1 cellular context compared by ENCODE assay signal in the genomic region with DNA sequence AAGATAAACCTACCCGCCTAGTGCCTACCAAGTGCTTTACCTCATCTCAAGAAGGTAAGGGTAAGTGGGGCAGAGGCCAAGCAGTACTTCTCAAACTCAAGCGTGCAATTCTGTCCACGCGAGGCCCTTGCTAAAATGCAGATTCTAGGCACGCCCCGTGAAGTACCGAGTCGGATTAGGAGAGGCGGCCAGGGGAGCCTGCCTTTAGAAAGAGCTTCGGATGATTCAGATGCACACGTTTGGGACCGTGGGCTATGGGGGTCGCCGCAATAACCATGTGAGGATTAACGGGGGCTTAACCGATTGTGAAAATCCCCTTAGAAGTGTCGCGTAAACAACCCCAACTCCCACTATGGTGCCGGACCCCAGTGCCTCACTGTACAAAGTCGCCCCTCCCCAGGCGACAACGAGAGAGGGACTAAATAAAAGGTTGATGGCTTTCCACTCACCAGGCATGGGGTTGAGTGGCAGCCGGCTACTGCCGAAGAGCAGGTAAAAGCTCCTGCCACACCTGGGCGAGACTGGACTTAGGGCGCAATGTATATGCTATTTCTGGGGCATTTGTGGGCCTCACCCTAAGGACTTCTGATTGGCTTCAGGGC.
A peak's percentile ranks its signal among the peaks of the same experiment; 100 is the strongest.
TF ChIP-seq lines count a peak whose summit lies in the region.

No MANE protein-coding gene starts in this region.

TF ChIP-seq in HepG2, 621 proteins besides CTCF, POLR2A, EP300 and RAD21 (continued from another document and continues in another):
- TF ChIP-seq, protein P1, sequence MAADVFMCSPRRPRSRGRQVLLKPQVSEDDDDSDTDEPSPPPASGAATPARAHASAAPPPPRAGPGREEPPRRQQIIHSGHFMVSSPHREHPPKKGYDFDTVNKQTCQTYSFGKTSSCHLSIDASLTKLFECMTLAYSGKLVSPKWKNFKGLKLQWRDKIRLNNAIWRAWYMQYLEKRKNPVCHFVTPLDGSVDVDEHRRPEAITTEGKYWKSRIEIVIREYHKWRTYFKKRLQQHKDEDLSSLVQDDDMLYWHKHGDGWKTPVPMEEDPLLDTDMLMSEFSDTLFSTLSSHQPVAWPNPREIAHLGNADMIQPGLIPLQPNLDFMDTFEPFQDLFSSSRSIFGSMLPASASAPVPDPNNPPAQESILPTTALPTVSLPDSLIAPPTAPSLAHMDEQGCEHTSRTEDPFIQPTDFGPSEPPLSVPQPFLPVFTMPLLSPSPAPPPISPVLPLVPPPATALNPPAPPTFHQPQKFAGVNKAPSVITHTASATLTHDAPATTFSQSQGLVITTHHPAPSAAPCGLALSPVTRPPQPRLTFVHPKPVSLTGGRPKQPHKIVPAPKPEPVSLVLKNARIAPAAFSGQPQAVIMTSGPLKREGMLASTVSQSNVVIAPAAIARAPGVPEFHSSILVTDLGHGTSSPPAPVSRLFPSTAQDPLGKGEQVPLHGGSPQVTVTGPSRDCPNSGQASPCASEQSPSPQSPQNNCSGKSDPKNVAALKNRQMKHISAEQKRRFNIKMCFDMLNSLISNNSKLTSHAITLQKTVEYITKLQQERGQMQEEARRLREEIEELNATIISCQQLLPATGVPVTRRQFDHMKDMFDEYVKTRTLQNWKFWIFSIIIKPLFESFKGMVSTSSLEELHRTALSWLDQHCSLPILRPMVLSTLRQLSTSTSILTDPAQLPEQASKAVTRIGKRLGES (CRISPR knock-in tag; IDR thresholded peaks at IDR 0.05; ENCODE audit: borderline replicate concordance): no peak
- TF ChIP-seq NFKBIZ (CRISPR knock-in tag; IDR thresholded peaks at IDR 0.05) (peak; percentile 8; the same call in 1 of the 2 replicates), ZNF33B (CRISPR knock-in tag; IDR thresholded peaks at IDR 0.05) (no peak), HDAC6 (IDR thresholded peaks at IDR 0.05; ENCODE audit: low read depth, low read length) (no peak), XRCC5 (optimal IDR thresholded peaks at IDR 0.05; ENCODE audit: low read length) (peak; percentile 10), TBX3 (IDR thresholded peaks at IDR 0.05; ENCODE audit: borderline replicate concordance) (no peak), ZBTB7A (CRISPR knock-in tag; IDR thresholded peaks at IDR 0.05) (no peak), FOXA3 (CRISPR knock-in tag; IDR thresholded peaks at IDR 0.05) (no peak; the same call in none of the 2 replicates), ZNF557 (CRISPR knock-in tag; IDR thresholded peaks at IDR 0.05) (no peak), RAD51 (IDR thresholded peaks at IDR 0.05; ENCODE audit: borderline replicate concordance) (no peak), ZNF274 (CRISPR knock-in tag; IDR thresholded peaks at IDR 0.05) (peak; percentile 60; the same call in 1 of the 2 replicates), RFX1 (IDR thresholded peaks at IDR 0.05) (no peak), CENPT (CRISPR knock-in tag; IDR thresholded peaks at IDR 0.05; ENCODE audit: low read depth) (no peak), BRD4 (CRISPR knock-in tag; IDR thresholded peaks at IDR 0.05) (no peak), FOXC1 (CRISPR knock-in tag; IDR thresholded peaks at IDR 0.05; ENCODE audit: borderline replicate concordance) (0 out of 2 replicates have a peak, but pooled peaks have one; percentile 68), SCMH1 (CRISPR knock-in tag; IDR thresholded peaks at IDR 0.05; ENCODE audit: borderline replicate concordance) (no peak), ZNF44 (CRISPR knock-in tag; IDR thresholded peaks at IDR 0.05) (no peak), HHEX (CRISPR knock-in tag; IDR thresholded peaks at IDR 0.05) (no peak; the same call in 1 of the 2 replicates), NFIB (CRISPR knock-in tag; IDR thresholded peaks at IDR 0.05; ENCODE audit: borderline replicate concordance) (no peak), HCFC1 (IDR thresholded peaks at IDR 0.05; ENCODE audit: low read depth, low read length) (no peak), ARNT2 (CRISPR knock-in tag; IDR thresholded peaks at IDR 0.05; ENCODE audit: low read depth) (peak; percentile 71; the same call in 1 of the 2 replicates), SRY (CRISPR knock-in tag; IDR thresholded peaks at IDR 0.05) (peak; percentile 92), ZNF547 (CRISPR knock-in tag; IDR thresholded peaks at IDR 0.05) (no peak), PCBP2 (optimal IDR thresholded peaks at IDR 0.05; ENCODE audit: low read depth, low read length, poor library complexity, severe bottlenecking) (no peak), ZNF354B (CRISPR knock-in tag; IDR thresholded peaks at IDR 0.05) (no peak), ZNF224 (CRISPR knock-in tag; IDR thresholded peaks at IDR 0.05) (peak; percentile 75; the same call in 1 of the 2 replicates), ZNF788 (CRISPR knock-in tag; IDR thresholded peaks at IDR 0.05; ENCODE audit: borderline replicate concordance) (peak; percentile 36; the same call in 1 of the 2 replicates), BCL6 (CRISPR knock-in tag; IDR thresholded peaks at IDR 0.05) (peak; percentile 35; the same call in 1 of the 2 replicates)
- TF ChIP-seq, protein P2, sequence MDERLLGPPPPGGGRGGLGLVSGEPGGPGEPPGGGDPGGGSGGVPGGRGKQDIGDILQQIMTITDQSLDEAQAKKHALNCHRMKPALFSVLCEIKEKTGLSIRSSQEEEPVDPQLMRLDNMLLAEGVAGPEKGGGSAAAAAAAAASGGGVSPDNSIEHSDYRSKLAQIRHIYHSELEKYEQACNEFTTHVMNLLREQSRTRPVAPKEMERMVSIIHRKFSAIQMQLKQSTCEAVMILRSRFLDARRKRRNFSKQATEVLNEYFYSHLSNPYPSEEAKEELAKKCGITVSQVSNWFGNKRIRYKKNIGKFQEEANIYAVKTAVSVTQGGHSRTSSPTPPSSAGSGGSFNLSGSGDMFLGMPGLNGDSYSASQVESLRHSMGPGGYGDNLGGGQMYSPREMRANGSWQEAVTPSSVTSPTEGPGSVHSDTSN (CRISPR knock-in tag; IDR thresholded peaks at IDR 0.05): no peak
- TF ChIP-seq, protein P3, sequence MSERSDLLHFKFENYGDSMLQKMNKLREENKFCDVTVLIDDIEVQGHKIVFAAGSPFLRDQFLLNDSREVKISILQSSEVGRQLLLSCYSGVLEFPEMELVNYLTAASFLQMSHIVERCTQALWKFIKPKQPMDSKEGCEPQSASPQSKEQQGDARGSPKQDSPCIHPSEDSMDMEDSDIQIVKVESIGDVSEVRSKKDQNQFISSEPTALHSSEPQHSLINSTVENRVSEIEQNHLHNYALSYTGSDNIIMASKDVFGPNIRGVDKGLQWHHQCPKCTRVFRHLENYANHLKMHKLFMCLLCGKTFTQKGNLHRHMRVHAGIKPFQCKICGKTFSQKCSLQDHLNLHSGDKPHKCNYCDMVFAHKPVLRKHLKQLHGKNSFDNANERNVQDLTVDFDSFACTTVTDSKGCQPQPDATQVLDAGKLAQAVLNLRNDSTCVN (CRISPR knock-in tag; IDR thresholded peaks at IDR 0.05; ENCODE audit: borderline replicate concordance): no peak
- TF ChIP-seq, protein P4, sequence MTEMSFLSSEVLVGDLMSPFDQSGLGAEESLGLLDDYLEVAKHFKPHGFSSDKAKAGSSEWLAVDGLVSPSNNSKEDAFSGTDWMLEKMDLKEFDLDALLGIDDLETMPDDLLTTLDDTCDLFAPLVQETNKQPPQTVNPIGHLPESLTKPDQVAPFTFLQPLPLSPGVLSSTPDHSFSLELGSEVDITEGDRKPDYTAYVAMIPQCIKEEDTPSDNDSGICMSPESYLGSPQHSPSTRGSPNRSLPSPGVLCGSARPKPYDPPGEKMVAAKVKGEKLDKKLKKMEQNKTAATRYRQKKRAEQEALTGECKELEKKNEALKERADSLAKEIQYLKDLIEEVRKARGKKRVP (CRISPR knock-in tag; IDR thresholded peaks at IDR 0.05): no peak
- TF ChIP-seq, protein P5, sequence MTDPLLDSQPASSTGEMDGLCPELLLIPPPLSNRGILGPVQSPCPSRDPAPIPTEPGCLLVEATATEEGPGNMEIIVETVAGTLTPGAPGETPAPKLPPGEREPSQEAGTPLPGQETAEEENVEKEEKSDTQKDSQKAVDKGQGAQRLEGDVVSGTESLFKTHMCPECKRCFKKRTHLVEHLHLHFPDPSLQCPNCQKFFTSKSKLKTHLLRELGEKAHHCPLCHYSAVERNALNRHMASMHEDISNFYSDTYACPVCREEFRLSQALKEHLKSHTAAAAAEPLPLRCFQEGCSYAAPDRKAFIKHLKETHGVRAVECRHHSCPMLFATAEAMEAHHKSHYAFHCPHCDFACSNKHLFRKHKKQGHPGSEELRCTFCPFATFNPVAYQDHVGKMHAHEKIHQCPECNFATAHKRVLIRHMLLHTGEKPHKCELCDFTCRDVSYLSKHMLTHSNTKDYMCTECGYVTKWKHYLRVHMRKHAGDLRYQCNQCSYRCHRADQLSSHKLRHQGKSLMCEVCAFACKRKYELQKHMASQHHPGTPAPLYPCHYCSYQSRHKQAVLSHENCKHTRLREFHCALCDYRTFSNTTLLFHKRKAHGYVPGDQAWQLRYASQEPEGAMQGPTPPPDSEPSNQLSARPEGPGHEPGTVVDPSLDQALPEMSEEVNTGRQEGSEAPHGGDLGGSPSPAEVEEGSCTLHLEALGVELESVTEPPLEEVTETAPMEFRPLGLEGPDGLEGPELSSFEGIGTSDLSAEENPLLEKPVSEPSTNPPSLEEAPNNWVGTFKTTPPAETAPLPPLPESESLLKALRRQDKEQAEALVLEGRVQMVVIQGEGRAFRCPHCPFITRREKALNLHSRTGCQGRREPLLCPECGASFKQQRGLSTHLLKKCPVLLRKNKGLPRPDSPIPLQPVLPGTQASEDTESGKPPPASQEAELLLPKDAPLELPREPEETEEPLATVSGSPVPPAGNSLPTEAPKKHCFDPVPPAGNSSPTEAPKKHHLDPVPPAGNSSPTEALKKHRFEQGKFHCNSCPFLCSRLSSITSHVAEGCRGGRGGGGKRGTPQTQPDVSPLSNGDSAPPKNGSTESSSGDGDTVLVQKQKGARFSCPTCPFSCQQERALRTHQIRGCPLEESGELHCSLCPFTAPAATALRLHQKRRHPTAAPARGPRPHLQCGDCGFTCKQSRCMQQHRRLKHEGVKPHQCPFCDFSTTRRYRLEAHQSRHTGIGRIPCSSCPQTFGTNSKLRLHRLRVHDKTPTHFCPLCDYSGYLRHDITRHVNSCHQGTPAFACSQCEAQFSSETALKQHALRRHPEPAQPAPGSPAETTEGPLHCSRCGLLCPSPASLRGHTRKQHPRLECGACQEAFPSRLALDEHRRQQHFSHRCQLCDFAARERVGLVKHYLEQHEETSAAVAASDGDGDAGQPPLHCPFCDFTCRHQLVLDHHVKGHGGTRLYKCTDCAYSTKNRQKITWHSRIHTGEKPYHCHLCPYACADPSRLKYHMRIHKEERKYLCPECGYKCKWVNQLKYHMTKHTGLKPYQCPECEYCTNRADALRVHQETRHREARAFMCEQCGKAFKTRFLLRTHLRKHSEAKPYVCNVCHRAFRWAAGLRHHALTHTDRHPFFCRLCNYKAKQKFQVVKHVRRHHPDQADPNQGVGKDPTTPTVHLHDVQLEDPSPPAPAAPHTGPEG (CRISPR knock-in tag; IDR thresholded peaks at IDR 0.05): no peak
- TF ChIP-seq, protein P6, sequence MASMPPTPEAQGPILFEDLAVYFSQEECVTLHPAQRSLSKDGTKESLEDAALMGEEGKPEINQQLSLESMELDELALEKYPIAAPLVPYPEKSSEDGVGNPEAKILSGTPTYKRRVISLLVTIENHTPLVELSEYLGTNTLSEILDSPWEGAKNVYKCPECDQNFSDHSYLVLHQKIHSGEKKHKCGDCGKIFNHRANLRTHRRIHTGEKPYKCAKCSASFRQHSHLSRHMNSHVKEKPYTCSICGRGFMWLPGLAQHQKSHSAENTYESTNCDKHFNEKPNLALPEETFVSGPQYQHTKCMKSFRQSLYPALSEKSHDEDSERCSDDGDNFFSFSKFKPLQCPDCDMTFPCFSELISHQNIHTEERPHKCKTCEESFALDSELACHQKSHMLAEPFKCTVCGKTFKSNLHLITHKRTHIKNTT (CRISPR knock-in tag; IDR thresholded peaks at IDR 0.05): no peak
- TF ChIP-seq, protein P7, sequence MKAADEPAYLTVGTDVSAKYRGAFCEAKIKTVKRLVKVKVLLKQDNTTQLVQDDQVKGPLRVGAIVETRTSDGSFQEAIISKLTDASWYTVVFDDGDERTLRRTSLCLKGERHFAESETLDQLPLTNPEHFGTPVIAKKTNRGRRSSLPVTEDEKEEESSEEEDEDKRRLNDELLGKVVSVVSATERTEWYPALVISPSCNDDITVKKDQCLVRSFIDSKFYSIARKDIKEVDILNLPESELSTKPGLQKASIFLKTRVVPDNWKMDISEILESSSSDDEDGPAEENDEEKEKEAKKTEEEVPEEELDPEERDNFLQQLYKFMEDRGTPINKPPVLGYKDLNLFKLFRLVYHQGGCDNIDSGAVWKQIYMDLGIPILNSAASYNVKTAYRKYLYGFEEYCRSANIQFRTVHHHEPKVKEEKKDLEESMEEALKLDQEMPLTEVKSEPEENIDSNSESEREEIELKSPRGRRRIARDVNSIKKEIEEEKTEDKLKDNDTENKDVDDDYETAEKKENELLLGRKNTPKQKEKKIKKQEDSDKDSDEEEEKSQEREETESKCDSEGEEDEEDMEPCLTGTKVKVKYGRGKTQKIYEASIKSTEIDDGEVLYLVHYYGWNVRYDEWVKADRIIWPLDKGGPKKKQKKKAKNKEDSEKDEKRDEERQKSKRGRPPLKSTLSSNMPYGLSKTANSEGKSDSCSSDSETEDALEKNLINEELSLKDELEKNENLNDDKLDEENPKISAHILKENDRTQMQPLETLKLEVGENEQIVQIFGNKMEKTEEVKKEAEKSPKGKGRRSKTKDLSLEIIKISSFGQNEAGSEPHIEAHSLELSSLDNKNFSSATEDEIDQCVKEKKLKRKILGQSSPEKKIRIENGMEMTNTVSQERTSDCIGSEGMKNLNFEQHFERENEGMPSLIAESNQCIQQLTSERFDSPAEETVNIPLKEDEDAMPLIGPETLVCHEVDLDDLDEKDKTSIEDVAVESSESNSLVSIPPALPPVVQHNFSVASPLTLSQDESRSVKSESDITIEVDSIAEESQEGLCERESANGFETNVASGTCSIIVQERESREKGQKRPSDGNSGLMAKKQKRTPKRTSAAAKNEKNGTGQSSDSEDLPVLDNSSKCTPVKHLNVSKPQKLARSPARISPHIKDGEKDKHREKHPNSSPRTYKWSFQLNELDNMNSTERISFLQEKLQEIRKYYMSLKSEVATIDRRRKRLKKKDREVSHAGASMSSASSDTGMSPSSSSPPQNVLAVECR (CRISPR knock-in tag; IDR thresholded peaks at IDR 0.05; ENCODE audit: borderline replicate concordance): peak; percentile 72
- TF ChIP-seq, protein P8, sequence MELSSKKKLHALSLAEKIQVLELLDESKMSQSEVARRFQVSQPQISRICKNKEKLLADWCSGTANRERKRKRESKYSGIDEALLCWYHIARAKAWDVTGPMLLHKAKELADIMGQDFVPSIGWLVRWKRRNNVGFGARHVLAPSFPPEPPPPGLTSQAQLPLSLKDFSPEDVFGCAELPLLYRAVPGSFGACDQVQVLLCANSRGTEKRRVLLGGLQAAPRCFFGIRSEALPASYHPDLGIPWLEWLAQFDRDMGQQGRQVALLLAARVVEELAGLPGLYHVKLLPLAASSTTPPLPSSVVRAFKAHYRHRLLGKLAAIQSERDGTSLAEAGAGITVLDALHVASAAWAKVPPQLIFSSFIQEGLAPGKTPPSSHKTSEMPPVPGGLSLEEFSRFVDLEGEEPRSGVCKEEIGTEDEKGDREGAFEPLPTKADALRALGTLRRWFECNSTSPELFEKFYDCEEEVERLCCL (CRISPR knock-in tag; IDR thresholded peaks at IDR 0.05; ENCODE audit: borderline replicate concordance): no peak
- TF ChIP-seq, protein P9, sequence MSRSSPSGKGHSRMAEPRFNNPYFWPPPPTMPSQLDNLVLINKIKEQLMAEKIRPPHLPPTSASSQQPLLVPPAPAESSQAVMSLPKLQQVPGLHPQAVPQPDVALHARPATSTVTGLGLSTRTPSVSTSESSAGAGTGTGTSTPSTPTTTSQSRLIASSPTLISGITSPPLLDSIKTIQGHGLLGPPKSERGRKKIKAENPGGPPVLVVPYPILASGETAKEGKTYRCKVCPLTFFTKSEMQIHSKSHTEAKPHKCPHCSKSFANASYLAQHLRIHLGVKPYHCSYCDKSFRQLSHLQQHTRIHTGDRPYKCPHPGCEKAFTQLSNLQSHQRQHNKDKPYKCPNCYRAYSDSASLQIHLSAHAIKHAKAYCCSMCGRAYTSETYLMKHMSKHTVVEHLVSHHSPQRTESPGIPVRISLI (CRISPR knock-in tag; IDR thresholded peaks at IDR 0.05; ENCODE audit: borderline replicate concordance): no peak
